1 cellular context compared by ENCODE assay signal in the genomic region with DNA sequence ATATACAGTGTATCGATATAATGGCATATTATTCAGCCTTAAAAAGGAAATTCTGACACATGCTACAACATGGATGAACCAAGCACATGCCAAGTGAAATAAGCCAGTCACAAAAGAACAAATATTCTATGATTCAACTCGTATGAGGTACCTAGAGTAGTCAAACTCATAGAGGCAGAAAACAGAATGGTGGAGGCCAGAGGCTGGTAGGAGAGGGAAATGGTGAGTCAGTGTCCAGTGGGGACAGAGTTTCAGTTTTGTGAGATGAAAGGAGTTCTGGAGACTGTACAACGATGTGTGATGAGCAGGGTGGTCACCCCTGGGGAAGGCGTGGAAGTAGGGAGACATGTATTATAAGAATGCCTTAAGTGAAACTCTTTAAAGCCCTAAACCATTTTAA.
TF ChIP-seq lines count a peak whose summit lies in the region.

No MANE protein-coding gene starts in this region.

TF ChIP-seq in GM23338, 12 proteins besides CTCF, POLR2A, EP300 and RAD21:
- no peak for TF ChIP-seq ZNF331 (CRISPR knock-in tag; IDR thresholded peaks at IDR 0.05; ENCODE audit: low read depth)
- TF ChIP-seq ETS1 (IDR thresholded peaks at IDR 0.05), result no peak
- no peak for TF ChIP-seq ZNF114 (CRISPR knock-in tag; IDR thresholded peaks at IDR 0.05)
- no peak for TF ChIP-seq JUNB (IDR thresholded peaks at IDR 0.05; ENCODE audit: unreplicated experiment)
